Comparison of ENCODE assay signal across 10 cellular contexts in genomic region chr19:18603255-18603957, GRCh38. TPM values are rescaled to one million over a fixed set of nuclear protein-coding genes. Genes with fewer than 3 reads are reported as not detected.
DNase-seq lines count a peak whose midpoint lies in the region; ATAC-seq, FAIRE-seq and TF ChIP-seq lines count a peak whose summit lies in the region.
"Had no signal": no experiment of that assay in that cellular context is flagged by ENCODE, and none has a peak within 500 bp of the region (broad histone marks: within the 10 kb centered on the region; RNA-seq: fewer than 3 reads in every experiment).

No MANE protein-coding gene starts in this region.

- DNase-seq in CD4-positive, alpha-beta T cell: no peak
- DNase-seq in HuH-7.5 (ENCODE audit: low spot score) (peak; percentile 84), astrocyte of the spinal cord (ENCODE audit: low read depth, low spot score) (peak; percentile 7), lower lobe of right lung (no peak), SKM-1 treated with dmso at 0.1 percent for 144 hours (lab: John Stamatoyannopoulos, UW; ENCODE audit: unreplicated experiment) (no peak), RCC 7860 (ENCODE audit: low spot score) (no peak), foreskin melanocyte (no peak)
- no peak for DNase-seq in activated CD4-positive, alpha-beta T cell treated with anti-CD3 and anti-CD28 coated beads, Interleukin-2, amount 10 ng/mL, durations not matched to agents 24 days and 14 days
- DNase-seq: NCI-H1436 treated with DMSO at 0.1 percent for 48 hours had no signal

- H3K4me3 ChIP-seq in astrocyte of the spinal cord (ENCODE audit: low read depth, low read length) (no peak overlapping the region), lower lobe of right lung (no peak overlapping the region)

- peaks cover 45% of the 10 kb centered on the region for H3K27me3 ChIP-seq in CD4-positive, alpha-beta T cell (ENCODE audit: control insufficient read depth, insufficient read depth, low read length)
- H3K27me3 ChIP-seq in lower lobe of right lung (ENCODE audit: low read depth): peaks cover 79% of the 10 kb centered on the region

- no peak overlapping the region for H3K27ac Mint-ChIP-seq in CD4-positive, alpha-beta T cell
- H3K27ac Mint-ChIP-seq in activated CD4-positive, alpha-beta T cell treated with anti-CD3 and anti-CD28 coated beads, Interleukin-2, amount 10 ng/mL, durations not matched to agents 24 days and 14 days: no peak overlapping the region

- POLR2A ChIA-PET in CD4-positive, alpha-beta T cell (lab: Charles Lee): no interaction called here

- intact Hi-C loops in CD4-positive, alpha-beta T cell (cut with DNase I, micrococcal nuclease): no loop called here
- intact Hi-C loops in lower lobe of right lung (cut with DNase I): no loop called here
- intact Hi-C loops in activated CD4-positive, alpha-beta T cell treated with anti-CD3 and anti-CD28 coated beads, Interleukin-2, amount 10 ng/mL, durations not matched to agents 24 days and 14 days (cut with micrococcal nuclease): no loop called here

- FAIRE-seq in RCC 7860 (lab: Jason Lieb, UNC): no peak

- H3K4me3 Mint-ChIP-seq in CD4-positive, alpha-beta T cell: no peak overlapping the region
- H3K4me3 Mint-ChIP-seq in activated CD4-positive, alpha-beta T cell treated with anti-CD3 and anti-CD28 coated beads, Interleukin-2, amount 10 ng/mL, durations not matched to agents 24 days and 14 days: no peak overlapping the region

- peak; percentile 77 for ATAC-seq in CD4-positive, alpha-beta T cell (ENCODE audit: poor library complexity)
- ATAC-seq in lower lobe of right lung: no peak

- no peak overlapping the region for H3K27ac ChIP-seq in CD4-positive, alpha-beta T cell (ENCODE audit: low read depth, low read length)
- H3K27ac ChIP-seq in lower lobe of right lung: no peak overlapping the region

- no peaks in the 10 kb centered on the region for H3K36me3 ChIP-seq in lower lobe of right lung

- H3K4me1 Mint-ChIP-seq in CD4-positive, alpha-beta T cell (ENCODE audit: low read depth): peaks cover 15% of the 10 kb centered on the region
- H3K4me1 Mint-ChIP-seq in activated CD4-positive, alpha-beta T cell treated with anti-CD3 and anti-CD28 coated beads, Interleukin-2, amount 10 ng/mL, durations not matched to agents 24 days and 14 days: peaks cover 2% of the 10 kb centered on the region

- no peaks in the 10 kb centered on the region for H3K36me3 Mint-ChIP-seq in CD4-positive, alpha-beta T cell (ENCODE audit: low read depth)
- H3K36me3 Mint-ChIP-seq in activated CD4-positive, alpha-beta T cell treated with anti-CD3 and anti-CD28 coated beads, Interleukin-2, amount 10 ng/mL, durations not matched to agents 24 days and 14 days (ENCODE audit: low read depth): no peaks in the 10 kb centered on the region

- CTCF ChIA-PET in CD4-positive, alpha-beta T cell (lab: Charles Lee): interaction anchor here (1.3 kb wide), 1 partner anchor 9 kb away, joined by 4 read pairs; no protein-coding TSS in a partner anchor

- H3K4me1 ChIP-seq in lower lobe of right lung: peaks cover 23% of the 10 kb centered on the region

- in situ Hi-C loops in astrocyte of the spinal cord (cut with HindIII; ENCODE audit: low sequenced_read_pairs): no loop called here

- H3K9me3 Mint-ChIP-seq in CD4-positive, alpha-beta T cell: no peaks in the 10 kb centered on the region
- H3K9me3 Mint-ChIP-seq in activated CD4-positive, alpha-beta T cell treated with anti-CD3 and anti-CD28 coated beads, Interleukin-2, amount 10 ng/mL, durations not matched to agents 24 days and 14 days: no peaks in the 10 kb centered on the region

- H3K27me3 Mint-ChIP-seq in CD4-positive, alpha-beta T cell: peaks cover 67% of the 10 kb centered on the region
- peaks cover 50% of the 10 kb centered on the region for H3K27me3 Mint-ChIP-seq in activated CD4-positive, alpha-beta T cell treated with anti-CD3 and anti-CD28 coated beads, Interleukin-2, amount 10 ng/mL, durations not matched to agents 24 days and 14 days

- TF ChIP-seq CTCF in CD4-positive, alpha-beta T cell (IDR thresholded peaks at IDR 0.05): no peak
- TF ChIP-seq CTCF in astrocyte of the spinal cord (IDR thresholded peaks at IDR 0.05; ENCODE audit: low read depth, low read length): peak; percentile 29
- TF ChIP-seq CTCF in lower lobe of right lung (IDR thresholded peaks at IDR 0.05): peak; percentile 9

- no peaks in the 10 kb centered on the region for H3K9me3 ChIP-seq in CD4-positive, alpha-beta T cell (ENCODE audit: control insufficient read depth, low read length)
- no peaks in the 10 kb centered on the region for H3K9me3 ChIP-seq in lower lobe of right lung

RNA-seq across cellular contexts. Expression of gene CRLF1, which starts 3.2 kb away (rescaled TPM):
- total RNA-seq in CD4-positive, alpha-beta T cell: not detected
- total RNA-seq in lower lobe of right lung: 19.9 TPM
- not detected in 2 replicates for total RNA-seq in activated CD4-positive, alpha-beta T cell treated with anti-CD3 and anti-CD28 coated beads, Interleukin-2, amount 10 ng/mL, durations not matched to agents 24 days and 14 days
- total RNA-seq: lung microvascular endothelial cell had no signal

RNA-seq across cellular contexts. Expression of gene TMEM59L, which starts 9.3 kb away (rescaled TPM):
- total RNA-seq in CD4-positive, alpha-beta T cell: under 1 TPM; 0.25 to 0.27 TPM
- 1.1 TPM for total RNA-seq in lower lobe of right lung
- not detected in 2 replicates for total RNA-seq in activated CD4-positive, alpha-beta T cell treated with anti-CD3 and anti-CD28 coated beads, Interleukin-2, amount 10 ng/mL, durations not matched to agents 24 days and 14 days
- total RNA-seq: lung microvascular endothelial cell had no signal

RNA-seq across cellular contexts. Expression of gene REX1BD, which starts 14.8 kb away (rescaled TPM):
- 10 to 100 TPM; 88.4 to 88.9 TPM for total RNA-seq in CD4-positive, alpha-beta T cell
- total RNA-seq in lower lobe of right lung: 60.4 TPM
- total RNA-seq in activated CD4-positive, alpha-beta T cell treated with anti-CD3 and anti-CD28 coated beads, Interleukin-2, amount 10 ng/mL, durations not matched to agents 24 days and 14 days: 130 and 138 TPM in 2 replicates

RNA-seq across cellular contexts. Expression of gene UBA52, which starts 31.7 kb away (rescaled TPM):
- total RNA-seq in CD4-positive, alpha-beta T cell: 1,000 to 10,000 TPM; 2,255 to 2,378 TPM
- 884 TPM for total RNA-seq in lower lobe of right lung
- total RNA-seq in activated CD4-positive, alpha-beta T cell treated with anti-CD3 and anti-CD28 coated beads, Interleukin-2, amount 10 ng/mL, durations not matched to agents 24 days and 14 days: 1,581 and 1,604 TPM in 2 replicates

RNA-seq across cellular contexts. Expression of gene KLHL26, which starts 33.4 kb away (rescaled TPM):
- total RNA-seq in CD4-positive, alpha-beta T cell: 10 to 100 TPM; 13.7 to 19.0 TPM
- 14.5 TPM for total RNA-seq in lower lobe of right lung
- 12.1 and 14.0 TPM in 2 replicates for total RNA-seq in activated CD4-positive, alpha-beta T cell treated with anti-CD3 and anti-CD28 coated beads, Interleukin-2, amount 10 ng/mL, durations not matched to agents 24 days and 14 days

Comparison
In these comparisons a context has a peak if more than half of its experiments do, and no peak if none do; other contexts are left out.
1. DNase-seq: peak in HuH-7.5 (single experiment) and astrocyte of the spinal cord (single experiment); none in CD4-positive, alpha-beta T cell (0 of 10), lower lobe of right lung (single experiment), SKM-1 treated with dmso at 0.1 percent for 144 hours (single experiment), RCC 7860 (single experiment), foreskin melanocyte (single experiment) and activated CD4-positive, alpha-beta T cell treated with anti-CD3 and anti-CD28 coated beads, Interleukin-2, amount 10 ng/mL, durations not matched to agents 24 days and 14 days (single experiment).
2. RNA of gene CRLF1, which starts 3.2 kb away (total RNA-seq): 19.9 TPM in lower lobe of right lung (single experiment); not detected in CD4-positive, alpha-beta T cell and not detected in activated CD4-positive, alpha-beta T cell treated with anti-CD3 and anti-CD28 coated beads, Interleukin-2, amount 10 ng/mL, durations not matched to agents 24 days and 14 days; every median in the first group is over 10 times any median in the second.